12 cellular contexts compared by ENCODE assay signal in genomic region chr7:136030867-136031318, GRCh38. TPM values are rescaled to one million over a fixed set of nuclear protein-coding genes. Genes with fewer than 3 reads are reported as not detected.
A peak's percentile ranks its signal among the peaks of the same experiment; 100 is the strongest.
DNase-seq lines count a peak whose midpoint lies in the region; ATAC-seq lines count a peak whose summit lies in the region.
"Had no signal": no experiment of that assay in that cellular context is flagged by ENCODE, and none has a peak within 500 bp of the region (broad histone marks: within the 10 kb centered on the region; RNA-seq: fewer than 3 reads in every experiment).

No MANE protein-coding gene starts in this region.

- peaks cover 17% of the 10 kb centered on the region for H3K27me3 ChIP-seq in GM23248 (replicated peaks; ENCODE audit: insufficient read depth)
- H3K27me3 ChIP-seq: MG63 had no signal

- no peak overlapping the region for H3K27ac Mint-ChIP-seq in effector memory CD8-positive, alpha-beta T cell
- H3K27ac Mint-ChIP-seq: immature natural killer cell had no signal

- H3F3A ChIP-seq in GM23248 (ENCODE audit: insufficient read depth), result no peaks in the 10 kb centered on the region

- H3K27me3 Mint-ChIP-seq in effector memory CD8-positive, alpha-beta T cell, result no peaks in the 10 kb centered on the region

- no peak overlapping the region for H3K4me2 ChIP-seq in GM23248 (ENCODE audit: unreplicated experiment)

- peaks cover 0 to 8% of the 10 kb centered on the region in 2 donors for H3K4me1 Mint-ChIP-seq in effector memory CD8-positive, alpha-beta T cell (ENCODE audit: low read depth in 2 of 2)
- H3K4me1 Mint-ChIP-seq: immature natural killer cell had no signal

- no peaks in the 10 kb centered on the region for H3K36me3 ChIP-seq in GM23248 (ENCODE audit: low read depth)
- H3K36me3 ChIP-seq: MG63 had no signal

- in situ Hi-C loops in GM23248 (cut with MboI), result no loop called here

- peaks cover 3% of the 10 kb centered on the region for H3K36me3 Mint-ChIP-seq in effector memory CD8-positive, alpha-beta T cell (ENCODE audit: insufficient read depth)

- 57 to 58% methylated on average over 4 of the region's 4 CpGs for WGBS in GM23248 (ENCODE audit: low coverage in 1 of 2, low lambda C conversion rate in 2 of 2, missing lambda C conversion rate in 2 of 2), 2 experiments

- H3K9ac ChIP-seq in GM23248, result no peak overlapping the region

- ATAC-seq in HG02763 (IDR thresholded peaks at IDR 0.05; ENCODE audit: unreplicated experiment) (peak; percentile 77), HG03575 (IDR thresholded peaks at IDR 0.05; ENCODE audit: extremely low read depth, insufficient number of reproducible peaks, low FRiP score, unreplicated experiment) (peak; percentile 89)
- no peak for ATAC-seq in effector memory CD8-positive, alpha-beta T cell (replicated peaks)
- ATAC-seq: psoas muscle, Right ventricle myocardium inferior had no signal

- no peaks in the 10 kb centered on the region for H3K4me1 ChIP-seq in GM23248 (ENCODE audit: insufficient read depth)

- DNase-seq in stimulated activated CD4-positive, alpha-beta T cell treated with anti-CD3 and anti-CD28 coated beads, Interleukin-1b, Interleukin-23, amount 100 ng/mL, for 48 hours, result peak; percentile 16
- no peak for DNase-seq in stimulated activated CD4-positive, alpha-beta T cell treated with anti-CD3 and anti-CD28 coated beads, Interleukin-12 subunit alpha, Interleukin-12 subunit beta, amount 100 ng/mL, for 4 hours
- no peak for DNase-seq in effector memory CD8-positive, alpha-beta T cell
- DNase-seq in effector CD8-positive, alpha-beta T cell (lab: John Stamatoyannopoulos, UW), result no peak
- DNase-seq in GM23248, result no peak
- no peak for DNase-seq in activated CD8-positive, alpha-beta memory T cell treated with anti-CD3 and anti-CD28 coated beads, Interleukin-2, amount 50 U/mL, for 4 hours
- DNase-seq: immature natural killer cell, MG63, psoas muscle had no signal

- no peaks in the 10 kb centered on the region for H3K79me2 ChIP-seq in GM23248 (ENCODE audit: insufficient read depth)

- no peaks in the 10 kb centered on the region for H3K9me3 ChIP-seq in GM23248 (ENCODE audit: low read depth)
- H3K9me3 ChIP-seq: MG63, psoas muscle had no signal

- H3K4me3 ChIP-seq in GM23248, result no peak overlapping the region
- H3K4me3 ChIP-seq: MG63, psoas muscle had no signal

- H3K9me3 Mint-ChIP-seq in effector memory CD8-positive, alpha-beta T cell, result no peaks in the 10 kb centered on the region
- H3K9me3 Mint-ChIP-seq: immature natural killer cell had no signal

- H3K4me3 Mint-ChIP-seq in effector memory CD8-positive, alpha-beta T cell, result no peak overlapping the region
- H3K4me3 Mint-ChIP-seq: immature natural killer cell had no signal

- no peaks in the 10 kb centered on the region for H4K20me1 ChIP-seq in GM23248 (ENCODE audit: insufficient read depth)

- H3K27ac ChIP-seq in GM23248, result no peak overlapping the region
- H3K27ac ChIP-seq: psoas muscle had no signal

- H3K9me2 ChIP-seq in GM23248 (ENCODE audit: insufficient read depth), result no peaks in the 10 kb centered on the region

- H2AFZ ChIP-seq in GM23248, result no peak overlapping the region

RNA-seq across cellular contexts. Expression of gene MTPN, which starts 53.7 kb away (rescaled TPM):
- total RNA-seq in GM23248 (2014; rRNA removed; shearing (Covaris generic)), result 145 and 159 TPM in 2 replicates
- polyA plus RNA-seq in GM23248 (2016; fragmentation: Nextera tagmentation; extraction: Ambion mirVana), result 130 and 133 TPM in 2 replicates
